In the genomic region with DNA sequence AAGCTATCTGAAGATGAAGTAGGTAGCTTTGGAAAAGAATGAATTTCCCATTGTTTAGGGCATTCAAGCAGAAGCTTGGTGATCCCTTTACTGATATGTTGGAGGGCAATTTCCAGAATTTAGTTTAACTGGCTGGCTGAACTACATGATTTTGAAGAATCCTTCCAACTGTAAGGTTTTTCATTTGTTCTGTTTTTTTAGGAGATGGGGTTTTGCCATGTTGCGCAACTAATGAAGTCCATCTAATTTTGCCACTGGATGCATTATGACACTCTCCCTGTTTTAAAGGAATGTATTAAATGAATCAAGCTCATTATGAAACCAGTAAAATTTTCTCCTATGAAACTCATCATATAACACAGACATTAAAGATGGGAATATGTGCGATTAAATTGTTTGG, we compare ENCODE assay signal across 3 cellular contexts.
TF ChIP-seq lines count a peak whose summit lies in the region.

No MANE protein-coding gene starts in this region.

TF ChIP-seq in A549, 52 proteins besides CTCF, POLR2A, EP300 and RAD21 (continued from another document):
- TF ChIP-seq FOXS1 (CRISPR knock-in tag; IDR thresholded peaks at IDR 0.05) (no peak), ESRRA (IDR thresholded peaks at IDR 0.05; ENCODE audit: borderline replicate concordance, low read length) (no peak)
- TF ChIP-seq, protein P1, sequence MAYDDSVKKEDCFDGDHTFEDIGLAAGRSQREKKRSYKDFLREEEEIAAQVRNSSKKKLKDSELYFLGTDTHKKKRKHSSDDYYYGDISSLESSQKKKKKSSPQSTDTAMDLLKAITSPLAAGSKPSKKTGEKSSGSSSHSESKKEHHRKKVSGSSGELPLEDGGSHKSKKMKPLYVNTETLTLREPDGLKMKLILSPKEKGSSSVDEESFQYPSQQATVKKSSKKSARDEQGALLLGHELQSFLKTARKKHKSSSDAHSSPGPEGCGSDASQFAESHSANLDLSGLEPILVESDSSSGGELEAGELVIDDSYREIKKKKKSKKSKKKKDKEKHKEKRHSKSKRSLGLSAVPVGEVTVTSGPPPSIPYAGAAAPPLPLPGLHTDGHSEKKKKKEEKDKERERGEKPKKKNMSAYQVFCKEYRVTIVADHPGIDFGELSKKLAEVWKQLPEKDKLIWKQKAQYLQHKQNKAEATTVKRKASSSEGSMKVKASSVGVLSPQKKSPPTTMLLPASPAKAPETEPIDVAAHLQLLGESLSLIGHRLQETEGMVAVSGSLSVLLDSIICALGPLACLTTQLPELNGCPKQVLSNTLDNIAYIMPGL (CRISPR knock-in tag; IDR thresholded peaks at IDR 0.05; ENCODE audit: borderline replicate concordance), result no peak

TF ChIP-seq in Ishikawa, 13 proteins besides CTCF, POLR2A, EP300 and RAD21 (continued from another document):
- TF ChIP-seq, protein P2, sequence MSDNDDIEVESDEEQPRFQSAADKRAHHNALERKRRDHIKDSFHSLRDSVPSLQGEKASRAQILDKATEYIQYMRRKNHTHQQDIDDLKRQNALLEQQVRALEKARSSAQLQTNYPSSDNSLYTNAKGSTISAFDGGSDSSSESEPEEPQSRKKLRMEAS (IDR thresholded peaks at IDR 0.05), result no peak

TF ChIP-seq in K562, 482 proteins besides CTCF, POLR2A, EP300 and RAD21 (continued from another document):
- TF ChIP-seq, protein P3, sequence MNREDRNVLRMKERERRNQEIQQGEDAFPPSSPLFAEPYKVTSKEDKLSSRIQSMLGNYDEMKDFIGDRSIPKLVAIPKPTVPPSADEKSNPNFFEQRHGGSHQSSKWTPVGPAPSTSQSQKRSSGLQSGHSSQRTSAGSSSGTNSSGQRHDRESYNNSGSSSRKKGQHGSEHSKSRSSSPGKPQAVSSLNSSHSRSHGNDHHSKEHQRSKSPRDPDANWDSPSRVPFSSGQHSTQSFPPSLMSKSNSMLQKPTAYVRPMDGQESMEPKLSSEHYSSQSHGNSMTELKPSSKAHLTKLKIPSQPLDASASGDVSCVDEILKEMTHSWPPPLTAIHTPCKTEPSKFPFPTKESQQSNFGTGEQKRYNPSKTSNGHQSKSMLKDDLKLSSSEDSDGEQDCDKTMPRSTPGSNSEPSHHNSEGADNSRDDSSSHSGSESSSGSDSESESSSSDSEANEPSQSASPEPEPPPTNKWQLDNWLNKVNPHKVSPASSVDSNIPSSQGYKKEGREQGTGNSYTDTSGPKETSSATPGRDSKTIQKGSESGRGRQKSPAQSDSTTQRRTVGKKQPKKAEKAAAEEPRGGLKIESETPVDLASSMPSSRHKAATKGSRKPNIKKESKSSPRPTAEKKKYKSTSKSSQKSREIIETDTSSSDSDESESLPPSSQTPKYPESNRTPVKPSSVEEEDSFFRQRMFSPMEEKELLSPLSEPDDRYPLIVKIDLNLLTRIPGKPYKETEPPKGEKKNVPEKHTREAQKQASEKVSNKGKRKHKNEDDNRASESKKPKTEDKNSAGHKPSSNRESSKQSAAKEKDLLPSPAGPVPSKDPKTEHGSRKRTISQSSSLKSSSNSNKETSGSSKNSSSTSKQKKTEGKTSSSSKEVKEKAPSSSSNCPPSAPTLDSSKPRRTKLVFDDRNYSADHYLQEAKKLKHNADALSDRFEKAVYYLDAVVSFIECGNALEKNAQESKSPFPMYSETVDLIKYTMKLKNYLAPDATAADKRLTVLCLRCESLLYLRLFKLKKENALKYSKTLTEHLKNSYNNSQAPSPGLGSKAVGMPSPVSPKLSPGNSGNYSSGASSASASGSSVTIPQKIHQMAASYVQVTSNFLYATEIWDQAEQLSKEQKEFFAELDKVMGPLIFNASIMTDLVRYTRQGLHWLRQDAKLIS (CRISPR knock-in tag; IDR thresholded peaks at IDR 0.05), result no peak
- TF ChIP-seq ZNF134 (CRISPR knock-in tag; conservative IDR thresholded peaks at IDR 0.05) (no peak), SRSF3 (IDR thresholded peaks at IDR 0.05; ENCODE audit: insufficient read depth, low read length) (no peak), BCOR (IDR thresholded peaks at IDR 0.05) (no peak), RCOR1 (IDR thresholded peaks at IDR 0.05; ENCODE audit: borderline replicate concordance in 1 of 2, low read depth in 2 of 2, low read length in 2 of 2) (no peak), ZNF324 (CRISPR knock-in tag; IDR thresholded peaks at IDR 0.05) (no peak), CEBPB (tag; IDR thresholded peaks at IDR 0.05) (peak; percentile 97), ZNF589 (CRISPR knock-in tag; IDR thresholded peaks at IDR 0.05; ENCODE audit: low read depth) (no peak), SRSF7 (optimal IDR thresholded peaks at IDR 0.05; ENCODE audit: low read depth, low read length) (no peak), CEBPG (CRISPR knock-in tag; IDR thresholded peaks at IDR 0.05) (peak; percentile 63; the same call in 1 of the 2 replicates), CEBPG (tag; conservative IDR thresholded peaks at IDR 0.05 in 1 of 2, IDR thresholded peaks at IDR 0.05 in 1 of 2) (peak; percentile 84 to 96), ESRRA (IDR thresholded peaks at IDR 0.05; ENCODE audit: borderline replicate concordance, low read depth) (no peak), KDM5B (IDR thresholded peaks at IDR 0.05; ENCODE audit: insufficient replicate concordance, low read depth, low read length) (no peak), SRSF9 (IDR thresholded peaks at IDR 0.05; ENCODE audit: borderline replicate concordance, low read depth, low read length) (no peak), SETDB1 (IDR thresholded peaks at IDR 0.05; ENCODE audit: low read length) (no peak), EWSR1 (IDR thresholded peaks at IDR 0.05; ENCODE audit: borderline replicate concordance, low read depth, partially characterized antibody) (no peak), ZNF253 (CRISPR knock-in tag; conservative IDR thresholded peaks at IDR 0.05) (no peak)
- TF ChIP-seq, protein P4, sequence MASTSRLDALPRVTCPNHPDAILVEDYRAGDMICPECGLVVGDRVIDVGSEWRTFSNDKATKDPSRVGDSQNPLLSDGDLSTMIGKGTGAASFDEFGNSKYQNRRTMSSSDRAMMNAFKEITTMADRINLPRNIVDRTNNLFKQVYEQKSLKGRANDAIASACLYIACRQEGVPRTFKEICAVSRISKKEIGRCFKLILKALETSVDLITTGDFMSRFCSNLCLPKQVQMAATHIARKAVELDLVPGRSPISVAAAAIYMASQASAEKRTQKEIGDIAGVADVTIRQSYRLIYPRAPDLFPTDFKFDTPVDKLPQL (IDR thresholded peaks at IDR 0.05; ENCODE audit: extremely low read depth, insufficient read length), result no peak
- TF ChIP-seq, protein P5, sequence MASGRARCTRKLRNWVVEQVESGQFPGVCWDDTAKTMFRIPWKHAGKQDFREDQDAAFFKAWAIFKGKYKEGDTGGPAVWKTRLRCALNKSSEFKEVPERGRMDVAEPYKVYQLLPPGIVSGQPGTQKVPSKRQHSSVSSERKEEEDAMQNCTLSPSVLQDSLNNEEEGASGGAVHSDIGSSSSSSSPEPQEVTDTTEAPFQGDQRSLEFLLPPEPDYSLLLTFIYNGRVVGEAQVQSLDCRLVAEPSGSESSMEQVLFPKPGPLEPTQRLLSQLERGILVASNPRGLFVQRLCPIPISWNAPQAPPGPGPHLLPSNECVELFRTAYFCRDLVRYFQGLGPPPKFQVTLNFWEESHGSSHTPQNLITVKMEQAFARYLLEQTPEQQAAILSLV (tag; IDR thresholded peaks at IDR 0.05), result 0 out of 2 replicates have a peak, but pooled peaks have one; percentile 10
- TF ChIP-seq, protein P6, sequence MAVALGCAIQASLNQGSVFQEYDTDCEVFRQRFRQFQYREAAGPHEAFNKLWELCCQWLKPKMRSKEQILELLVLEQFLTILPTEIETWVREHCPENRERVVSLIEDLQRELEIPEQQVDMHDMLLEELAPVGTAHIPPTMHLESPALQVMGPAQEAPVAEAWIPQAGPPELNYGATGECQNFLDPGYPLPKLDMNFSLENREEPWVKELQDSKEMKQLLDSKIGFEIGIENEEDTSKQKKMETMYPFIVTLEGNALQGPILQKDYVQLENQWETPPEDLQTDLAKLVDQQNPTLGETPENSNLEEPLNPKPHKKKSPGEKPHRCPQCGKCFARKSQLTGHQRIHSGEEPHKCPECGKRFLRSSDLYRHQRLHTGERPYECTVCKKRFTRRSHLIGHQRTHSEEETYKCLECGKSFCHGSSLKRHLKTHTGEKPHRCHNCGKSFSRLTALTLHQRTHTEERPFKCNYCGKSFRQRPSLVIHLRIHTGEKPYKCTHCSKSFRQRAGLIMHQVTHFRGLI (CRISPR knock-in tag; IDR thresholded peaks at IDR 0.05), result no peak
